10 cellular contexts compared by ENCODE assay signal in genomic region chr10:113058175-113058961, GRCh38.
DNase-seq lines count a peak whose midpoint lies in the region; ATAC-seq, FAIRE-seq and TF ChIP-seq lines count a peak whose summit lies in the region.
"Had no signal": no experiment of that assay in that cellular context is flagged by ENCODE, and none has a peak within 500 bp of the region (broad histone marks: within the 10 kb centered on the region; RNA-seq: fewer than 3 reads in every experiment).

No MANE protein-coding gene starts in this region.

- H3K27me3 ChIP-seq in esophagus (ENCODE audit: control insufficient read depth in 1 of 2, insufficient read depth in 2 of 2, low read length in 2 of 2) (no peaks in the 10 kb centered on the region), pancreas (no peaks in the 10 kb centered on the region)

- H3K27ac Mint-ChIP-seq in activated naive CD4-positive, alpha-beta T cell treated with anti-CD3 and anti-CD28 coated beads, Interleukin-2, amount 50 U/mL, for 72 hours = no peak overlapping the region
- no peak overlapping the region for H3K27ac Mint-ChIP-seq in activated T-cell treated with anti-CD3 and anti-CD28 coated beads, Interleukin-2, amount 50 U/mL, for 72 hours
- H3K27ac Mint-ChIP-seq: activated naive CD4-positive, alpha-beta T cell treated with anti-CD3 and anti-CD28 coated beads for 36 hours had no signal

- H3K9me3 Mint-ChIP-seq in activated naive CD4-positive, alpha-beta T cell treated with anti-CD3 and anti-CD28 coated beads, Interleukin-2, amount 50 U/mL, for 72 hours = no peaks in the 10 kb centered on the region
- no peaks in the 10 kb centered on the region for H3K9me3 Mint-ChIP-seq in activated T-cell treated with anti-CD3 and anti-CD28 coated beads, Interleukin-2, amount 50 U/mL, for 72 hours
- H3K9me3 Mint-ChIP-seq: activated naive CD4-positive, alpha-beta T cell treated with anti-CD3 and anti-CD28 coated beads for 36 hours; neural crest cell had no signal

- H3K27ac ChIP-seq in esophagus (ENCODE audit: low read depth in 2 of 2, low read length in 1 of 2) (peak overlapping the region; percentile 20 to 22), pancreas (no peak overlapping the region)

- peaks cover 4% of the 10 kb centered on the region for H3K27me3 Mint-ChIP-seq in activated T-cell treated with anti-CD3 and anti-CD28 coated beads, Interleukin-2, amount 50 U/mL, for 72 hours (ENCODE audit: low read depth)

- no peaks in the 10 kb centered on the region for H3K4me1 Mint-ChIP-seq in activated T-cell treated with anti-CD3 and anti-CD28 coated beads, Interleukin-2, amount 50 U/mL, for 72 hours (ENCODE audit: low read depth)

- H3K4me3 ChIP-seq in esophagus (ENCODE audit: low read depth in 1 of 2, low read length in 2 of 2) (no peak overlapping the region), pancreas (no peak overlapping the region)

- 49 to 64% methylated on average over 15 of the region's 15 CpGs for WGBS in esophagus, 2 donors
- WGBS in pancreas, 2 donors = 61 to 67% methylated on average over 15 of the region's 15 CpGs

- no peak overlapping the region for H3K4me3 Mint-ChIP-seq in activated T-cell treated with anti-CD3 and anti-CD28 coated beads, Interleukin-2, amount 50 U/mL, for 72 hours
- H3K4me3 Mint-ChIP-seq: activated naive CD4-positive, alpha-beta T cell treated with anti-CD3 and anti-CD28 coated beads for 36 hours; neural crest cell had no signal

- peak in 3 of 4 donors; percentile 30 to 53 (median 43) for ATAC-seq in pancreas
- ATAC-seq in activated naive CD4-positive, alpha-beta T cell treated with anti-CD3 and anti-CD28 coated beads, Interleukin-2, amount 50 U/mL, for 72 hours = no peak
- no peak for ATAC-seq in activated T-cell treated with anti-CD3 and anti-CD28 coated beads, Interleukin-2, amount 50 U/mL, for 72 hours (replicated peaks in 1 of 2)

- intact Hi-C loops in pancreas (cut with DNase I) = no loop called here

- H3K9me3 ChIP-seq in esophagus (ENCODE audit: control insufficient read depth in 2 of 2, insufficient read depth in 1 of 2, low read depth in 1 of 2, low read length in 1 of 2) (no peaks in the 10 kb centered on the region), pancreas (no peaks in the 10 kb centered on the region)

- no peaks in the 10 kb centered on the region for H3K36me3 ChIP-seq in esophagus (ENCODE audit: control insufficient read depth in 2 of 2, insufficient read depth in 2 of 2, low read length in 1 of 2)
- no peaks in the 10 kb centered on the region for H3K36me3 ChIP-seq in pancreas

- DNase-seq in DMS79 treated with DMSO at 0.1 percent for 48 hours (lab: John Stamatoyannopoulos, UW) = peak; percentile 67
- peak; percentile 6 to 50 for DNase-seq in NCI-H524 (lab: John Stamatoyannopoulos, UW)
- DNase-seq in pancreas = no peak
- DNase-seq in activated naive CD4-positive, alpha-beta T cell treated with anti-CD3 and anti-CD28 coated beads, Interleukin-2, amount 50 U/mL, for 72 hours (ENCODE audit: low spot score in 2 of 2) = no peak
- no peak for DNase-seq in activated CD8-positive, alpha-beta memory T cell treated with anti-CD3 and anti-CD28 coated beads, Interleukin-2, amount 50 U/mL, for 48 hours
- no peak for DNase-seq in NCI-H774 (lab: John Stamatoyannopoulos, UW)
- no peak for DNase-seq in activated T-cell treated with anti-CD3 and anti-CD28 coated beads, Interleukin-2, amount 50 U/mL, for 72 hours
- DNase-seq: activated naive CD4-positive, alpha-beta T cell treated with anti-CD3 and anti-CD28 coated beads for 36 hours had no signal

- no peak for TF ChIP-seq CTCF in pancreas (IDR thresholded peaks at IDR 0.05)

- H3K36me3 Mint-ChIP-seq in activated naive CD4-positive, alpha-beta T cell treated with anti-CD3 and anti-CD28 coated beads, Interleukin-2, amount 50 U/mL, for 72 hours = no peaks in the 10 kb centered on the region
- H3K36me3 Mint-ChIP-seq in activated T-cell treated with anti-CD3 and anti-CD28 coated beads, Interleukin-2, amount 50 U/mL, for 72 hours (ENCODE audit: insufficient read depth in 2 of 2) = no peaks in the 10 kb centered on the region

- peaks cover 0 to 2% of the 10 kb centered on the region in 2 donors for H3K4me1 ChIP-seq in esophagus (ENCODE audit: control insufficient read depth in 2 of 2, insufficient read depth in 2 of 2, low read length in 1 of 2)
- H3K4me1 ChIP-seq in pancreas = peaks cover 12 to 35% (median 17%) of the 10 kb centered on the region in 3 donors

- no peak for FAIRE-seq in pancreas (lab: Jason Lieb, UNC)

Comparison
In these comparisons a context has a peak if more than half of its experiments do, and no peak if none do; other contexts are left out.
1. DNase-seq: peak in DMS79 treated with DMSO at 0.1 percent for 48 hours (single experiment) and NCI-H524 (2 of 2); none in pancreas (0 of 6), activated naive CD4-positive, alpha-beta T cell treated with anti-CD3 and anti-CD28 coated beads, Interleukin-2, amount 50 U/mL, for 72 hours (0 of 2), activated CD8-positive, alpha-beta memory T cell treated with anti-CD3 and anti-CD28 coated beads, Interleukin-2, amount 50 U/mL, for 48 hours (single experiment), NCI-H774 (single experiment) and activated T-cell treated with anti-CD3 and anti-CD28 coated beads, Interleukin-2, amount 50 U/mL, for 72 hours (0 of 2).
2. H3K27ac ChIP-seq: peak in esophagus (2 of 2); none in pancreas (0 of 4).
3. ATAC-seq: peak in pancreas (3 of 4); none in activated naive CD4-positive, alpha-beta T cell treated with anti-CD3 and anti-CD28 coated beads, Interleukin-2, amount 50 U/mL, for 72 hours (0 of 2) and activated T-cell treated with anti-CD3 and anti-CD28 coated beads, Interleukin-2, amount 50 U/mL, for 72 hours (0 of 2).